Comparison of ENCODE assay signal across 21 cellular contexts in genomic region chr7:4099651-4100050, GRCh38.
"Had no signal": no experiment of that assay in that cellular context is flagged by ENCODE, and none has a peak within 500 bp of the region (broad histone marks: within the 10 kb centered on the region; RNA-seq: fewer than 3 reads in every experiment).

No MANE protein-coding gene starts in this region.

- FAIRE-seq: colon, kidney had no signal

- H3K4me2 ChIP-seq: hepatocyte, smooth muscle cell had no signal

- H3K27ac ChIP-seq: epithelial cell of prostate, gastrocnemius medialis, heart left ventricle, hepatocyte, prostate gland, right atrium auricular region, stomach, thyroid gland, uterus had no signal

- H3K36me3 ChIP-seq: gastrocnemius medialis, heart left ventricle, prostate gland, right atrium auricular region, stomach, thyroid gland, uterus had no signal

- H2AFZ ChIP-seq: hepatocyte had no signal

- DNase-seq: effector CD8-positive, alpha-beta T cell; endodermal cell; foreskin fibroblast; gastrocnemius medialis; heart left ventricle; kidney; natural killer cell; nucleus accumbens; stimulated activated CD4-positive, alpha-beta T cell treated with anti-CD3 and anti-CD28 coated beads, Interleukin-2, amount 100 ng/mL, for 24 hours; stimulated activated CD4-positive, alpha-beta T cell treated with anti-CD3 and anti-CD28 coated beads, Interleukin-4, amount 100 ng/mL, for 24 hours; stomach; thyroid gland; trophoblast cell; uterus had no signal

- H3K4me3 ChIP-seq: gastrocnemius medialis, heart left ventricle, hepatocyte, lung, prostate gland, right atrium auricular region, smooth muscle cell, stomach, thyroid gland, uterus had no signal

- H3K4me1 ChIP-seq: gastrocnemius medialis, heart left ventricle, prostate gland, right atrium auricular region, stomach, thyroid gland, uterus had no signal

- H3K9me3 ChIP-seq: gastrocnemius medialis, heart left ventricle, prostate gland, right atrium auricular region, stomach, thyroid gland, uterus had no signal

- H3K79me2 ChIP-seq: hepatocyte had no signal

- H3K27me3 ChIP-seq: gastrocnemius medialis, hepatocyte, right atrium auricular region, stomach, thyroid gland, uterus had no signal
